23 cellular contexts compared by ENCODE assay signal in the genomic region with DNA sequence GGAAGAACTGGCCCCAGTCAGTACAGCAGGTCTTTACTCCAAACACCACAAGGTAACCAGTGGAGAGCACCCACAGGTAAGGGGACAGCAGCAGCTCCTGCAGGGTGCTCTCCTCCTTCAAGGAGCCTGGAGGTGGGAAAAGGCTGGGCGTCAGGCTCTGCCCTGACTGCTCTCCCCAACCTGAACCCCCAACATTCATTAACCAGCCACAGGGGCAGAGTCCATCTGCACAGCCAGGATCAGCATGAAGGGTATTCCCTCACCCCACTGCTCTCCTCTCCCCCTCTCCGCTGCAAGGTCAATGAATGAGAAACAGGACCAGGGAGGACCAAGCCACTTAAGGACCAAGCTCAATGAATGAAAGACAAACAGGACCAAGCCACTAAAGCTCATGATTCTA. TPM values are rescaled to one million over a fixed set of nuclear protein-coding genes. Genes with fewer than 3 reads are reported as not detected.
DNase-seq lines count a peak whose midpoint lies in the region; ATAC-seq, FAIRE-seq and TF ChIP-seq lines count a peak whose summit lies in the region.
"Had no signal": no experiment of that assay in that cellular context is flagged by ENCODE, and none has a peak within 500 bp of the region (broad histone marks: within the 10 kb centered on the region; RNA-seq: fewer than 3 reads in every experiment).

No MANE protein-coding gene starts in this region.

- FAIRE-seq in H1 (lab: Jason Lieb, UNC) = no peak
- FAIRE-seq: K562 had no signal

- H3K23ac ChIP-seq in H1 (ENCODE audit: insufficient read length) = no peak overlapping the region

- no peaks in the 10 kb centered on the region for H3K27me3 ChIP-seq in CD4-positive, alpha-beta T cell (ENCODE audit: control insufficient read depth, insufficient read depth, low read length)
- no peaks in the 10 kb centered on the region for H3K27me3 ChIP-seq in H1 (replicated peaks in 1 of 4; ENCODE audit: control insufficient read depth in 3 of 4, extremely low read depth in 1 of 4, insufficient read depth in 3 of 4, low read length in 3 of 4)
- H3K27me3 ChIP-seq: BLaER1 treated with 17β-estradiol and CSF1 and Interleukin-3, amounts not matched to agents 10 nM and 100 nM; brain microvascular endothelial cell; colonic mucosa; gastroesophageal sphincter had no signal

- no peak overlapping the region for H3K27ac Mint-ChIP-seq in CD4-positive, alpha-beta T cell
- H3K27ac Mint-ChIP-seq in neural crest cell (ENCODE audit: unreplicated experiment) = no peak overlapping the region
- no peak overlapping the region for H3K27ac Mint-ChIP-seq in natural killer cell
- no peak overlapping the region for H3K27ac Mint-ChIP-seq in activated CD4-positive, alpha-beta T cell treated with anti-CD3 and anti-CD28 coated beads, Interleukin-2, amount 10 ng/mL, durations not matched to agents 24 days and 14 days
- H3K27ac Mint-ChIP-seq: activated CD4-positive, alpha-beta memory T cell treated with anti-CD3 and anti-CD28 coated beads for 36 hours; HFFc6; WTC11 had no signal

- 88% methylated on average over 2 of the region's 2 CpGs; no CpG with 5 or more reads in 1 of the 2 experiments for WGBS in H1 (ENCODE audit: extremely low coverage in 1 of 2, insufficient coverage in 1 of 2, insufficient read length in 1 of 2, insufficient replicate concordance in 2 of 2, low coverage in 1 of 2, low lambda C conversion rate in 2 of 2, missing lambda C conversion rate in 1 of 2), 2 experiments

- no peak for TF ChIP-seq POLR2A in H1 (IDR thresholded peaks at IDR 0.05; ENCODE audit: control extremely low read depth in 1 of 2, low read depth in 2 of 2, low read length in 2 of 2)

- H3K79me2 ChIP-seq in H1 (ENCODE audit: control insufficient read depth in 1 of 2, insufficient read depth in 2 of 2, low read length in 2 of 2) = peaks cover 0 to 19% of the 10 kb centered on the region in 2 experiments; a peak in 1 of 4 replicates

- peaks cover 12 to 57% (median 34%) of the 10 kb centered on the region in 4 experiments for H3K36me3 ChIP-seq in H1 (ENCODE audit: control insufficient read depth in 2 of 4, insufficient read depth in 4 of 4, low read length in 3 of 4)
- H3K36me3 ChIP-seq: colonic mucosa had no signal

- TF ChIP-seq EP300 in H1 (IDR thresholded peaks at IDR 0.05; ENCODE audit: borderline replicate concordance in 1 of 2, low read depth in 2 of 2, low read length in 2 of 2) = no peak

- H3K27ac ChIP-seq in CD4-positive, alpha-beta T cell (ENCODE audit: low read depth, low read length) = no peak overlapping the region
- H3K27ac ChIP-seq in H1 (ENCODE audit: low read depth, low read length) = no peak overlapping the region
- H3K27ac ChIP-seq: BLaER1 treated with 17β-estradiol and CSF1 and Interleukin-3, amounts not matched to agents 10 nM and 100 nM; brain microvascular endothelial cell; colonic mucosa; lower lobe of right lung had no signal

- H2AK5ac ChIP-seq in H1 (ENCODE audit: low read depth, low read length) = no peak overlapping the region

- H3K36me3 Mint-ChIP-seq in CD4-positive, alpha-beta T cell (ENCODE audit: low read depth) = peaks cover 41% of the 10 kb centered on the region
- H3K36me3 Mint-ChIP-seq in neural crest cell (ENCODE audit: low read depth) (peaks cover 3% of the 10 kb centered on the region), natural killer cell (peaks cover 8% of the 10 kb centered on the region)
- peaks cover 31% of the 10 kb centered on the region for H3K36me3 Mint-ChIP-seq in activated CD4-positive, alpha-beta T cell treated with anti-CD3 and anti-CD28 coated beads, Interleukin-2, amount 10 ng/mL, durations not matched to agents 24 days and 14 days (ENCODE audit: low read depth)

- H4K5ac ChIP-seq in H1 (ENCODE audit: insufficient read length, low read depth, low read length) = no peak overlapping the region

- H3K23me2 ChIP-seq in H1 (ENCODE audit: low read depth, low read length) = peaks cover 7% of the 10 kb centered on the region; the same call in 1 of the 2 replicates

- no peaks in the 10 kb centered on the region for H3K27me3 Mint-ChIP-seq in CD4-positive, alpha-beta T cell
- peaks cover 3% of the 10 kb centered on the region for H3K27me3 Mint-ChIP-seq in neural crest cell (ENCODE audit: low read depth)
- H3K27me3 Mint-ChIP-seq in natural killer cell (ENCODE audit: low read depth in 2 of 2) = no peaks in the 10 kb centered on the region
- H3K27me3 Mint-ChIP-seq in activated CD4-positive, alpha-beta T cell treated with anti-CD3 and anti-CD28 coated beads, Interleukin-2, amount 10 ng/mL, durations not matched to agents 24 days and 14 days = no peaks in the 10 kb centered on the region
- H3K27me3 Mint-ChIP-seq: activated CD4-positive, alpha-beta memory T cell treated with anti-CD3 and anti-CD28 coated beads for 36 hours had no signal

- no peak for DNase-seq in CD4-positive, alpha-beta T cell
- DNase-seq in HT-29 (ENCODE audit: low spot score) (peak; percentile 46), H1 (ENCODE audit: low read depth in 1 of 2, low spot score in 2 of 2) (no peak), neural crest cell (ENCODE audit: low read depth, low spot score) (no peak), DMS153 treated with DMSO at 0.1 percent for 48 hours (lab: John Stamatoyannopoulos, UW; ENCODE audit: unreplicated experiment) (no peak), natural killer cell (no peak)
- DNase-seq in activated CD4-positive, alpha-beta T cell treated with anti-CD3 and anti-CD28 coated beads, Interleukin-2, amount 10 ng/mL, durations not matched to agents 24 days and 14 days = no peak
- DNase-seq: activated CD4-positive, alpha-beta memory T cell treated with anti-CD3 and anti-CD28 coated beads for 36 hours; activated effector memory CD4-positive, alpha-beta T cell treated with Interleukin-2 at 50 U/mL for 16 hours; brain microvascular endothelial cell; colonic mucosa; HFFc6; islet precursor cell; lower lobe of right lung; MM.1S; mucosa of descending colon; NCI-H1417 treated with DMSO at 0.1 percent for 48 hours; NCI-H446 treated with DMSO at 0.1 percent for 48 hours; stimulated activated CD8-positive, alpha-beta memory T cell treated with anti-CD3 and anti-CD28 coated beads, Interleukin-4, amount 100 ng/mL, for 48 hours had no signal

- H3K4me3 Mint-ChIP-seq in CD4-positive, alpha-beta T cell = peak overlapping the region; percentile 54
- H3K4me3 Mint-ChIP-seq in neural crest cell = peak overlapping the region; percentile 57
- no peak overlapping the region for H3K4me3 Mint-ChIP-seq in natural killer cell
- H3K4me3 Mint-ChIP-seq in activated CD4-positive, alpha-beta T cell treated with anti-CD3 and anti-CD28 coated beads, Interleukin-2, amount 10 ng/mL, durations not matched to agents 24 days and 14 days = no peak overlapping the region
- H3K4me3 Mint-ChIP-seq: activated CD4-positive, alpha-beta memory T cell treated with anti-CD3 and anti-CD28 coated beads for 36 hours; HFFc6; WTC11 had no signal

- H3K9me3 ChIP-seq in CD4-positive, alpha-beta T cell (ENCODE audit: control insufficient read depth, low read length) = no peaks in the 10 kb centered on the region
- no peaks in the 10 kb centered on the region for H3K9me3 ChIP-seq in H1 (ENCODE audit: insufficient read depth in 2 of 2, low read depth in 1 of 2, low read length in 1 of 2)
- H3K9me3 ChIP-seq: BLaER1 treated with 17β-estradiol and CSF1 and Interleukin-3, amounts not matched to agents 10 nM and 100 nM; colonic mucosa; gastroesophageal sphincter; lower lobe of right lung; mucosa of descending colon had no signal

- POLR2A ChIA-PET in CD4-positive, alpha-beta T cell (lab: Charles Lee) = interaction anchor here (1.0 to 5.8 kb wide), 2 partner anchors 7 to 41 kb away, joined by 4 to 94 read pairs; a partner anchor contains a TSS
- POLR2A ChIA-PET in H1 (lab: Charles Lee; ENCODE audit: partially characterized antibody) = interaction anchor here (1.6 to 9.7 kb wide), 3 partner anchors 14 to 29 kb away, joined by 5 to 224 read pairs (median 18); a partner anchor contains a TSS

- H4K8ac ChIP-seq in H1 (ENCODE audit: extremely low read depth, insufficient read depth, low read length) = 0 out of 2 replicates have a peak overlapping the region, but pooled peaks have one; percentile 58

- H3K18ac ChIP-seq in H1 (ENCODE audit: extremely low read depth, low read length) = no peak overlapping the region

- no peak overlapping the region for H2AFZ ChIP-seq in H1 (ENCODE audit: low read length)

- H3K4me1 Mint-ChIP-seq in CD4-positive, alpha-beta T cell (ENCODE audit: low read depth) = peaks cover 44% of the 10 kb centered on the region
- H3K4me1 Mint-ChIP-seq in neural crest cell = peaks cover 23% of the 10 kb centered on the region
- peaks cover 6 to 21% of the 10 kb centered on the region in 2 donors for H3K4me1 Mint-ChIP-seq in natural killer cell
- peaks cover 39% of the 10 kb centered on the region for H3K4me1 Mint-ChIP-seq in activated CD4-positive, alpha-beta T cell treated with anti-CD3 and anti-CD28 coated beads, Interleukin-2, amount 10 ng/mL, durations not matched to agents 24 days and 14 days

- no peak overlapping the region for H2BK15ac ChIP-seq in H1 (ENCODE audit: low read length)

- no peak overlapping the region for H2BK12ac ChIP-seq in H1 (ENCODE audit: low read depth, low read length)

- H3K4ac ChIP-seq in H1 (replicated peaks; ENCODE audit: insufficient read length, low read depth, low read length) = no peak overlapping the region

- no peak overlapping the region for H2BK20ac ChIP-seq in H1 (ENCODE audit: low read length)

- no peak for TF ChIP-seq CTCF in CD4-positive, alpha-beta T cell (IDR thresholded peaks at IDR 0.05)
- TF ChIP-seq CTCF in H1 (IDR thresholded peaks at IDR 0.05; ENCODE audit: control extremely low read depth in 1 of 3, insufficient read depth in 1 of 3, low read depth in 1 of 3, low read length in 3 of 3) (no peak), neural crest cell (conservative IDR thresholded peaks at IDR 0.05) (no peak), natural killer cell (IDR thresholded peaks at IDR 0.05) (no peak)

- CTCF ChIA-PET in CD4-positive, alpha-beta T cell (lab: Charles Lee) = no interaction called here
- CTCF ChIA-PET in H1 (lab: Charles Lee; ENCODE audit: partially characterized antibody) = interaction anchor here (0.9 to 1.3 kb wide), 3 partner anchors 19 to 31 kb away, joined by 3 to 4 read pairs (median 3); no protein-coding TSS in a partner anchor

- no peak overlapping the region for H2BK120ac ChIP-seq in H1 (replicated peaks; ENCODE audit: low read depth, low read length)

- intact Hi-C loops in CD4-positive, alpha-beta T cell (cut with DNase I, micrococcal nuclease) = no loop called here
- intact Hi-C loops in natural killer cell (cut with micrococcal nuclease) = no loop called here
- intact Hi-C loops in activated CD4-positive, alpha-beta T cell treated with anti-CD3 and anti-CD28 coated beads, Interleukin-2, amount 10 ng/mL, durations not matched to agents 24 days and 14 days (cut with micrococcal nuclease) = no loop called here

- no peak overlapping the region for H3K14ac ChIP-seq in H1 (ENCODE audit: insufficient read length)

- H2BK5ac ChIP-seq in H1 (ENCODE audit: low read depth, low read length) = no peak overlapping the region; the same call in 1 of the 2 replicates

- TF ChIP-seq RAD21 in H1 (IDR thresholded peaks at IDR 0.05 in 1 of 2, conservative IDR thresholded peaks at IDR 0.05 in 1 of 2; ENCODE audit: low read depth in 2 of 2, low read length in 2 of 2) = no peak

- H3K9me3 Mint-ChIP-seq in CD4-positive, alpha-beta T cell = no peaks in the 10 kb centered on the region
- H3K9me3 Mint-ChIP-seq in neural crest cell (no peaks in the 10 kb centered on the region), natural killer cell (no peaks in the 10 kb centered on the region)
- H3K9me3 Mint-ChIP-seq in activated CD4-positive, alpha-beta T cell treated with anti-CD3 and anti-CD28 coated beads, Interleukin-2, amount 10 ng/mL, durations not matched to agents 24 days and 14 days = no peaks in the 10 kb centered on the region
- H3K9me3 Mint-ChIP-seq: activated CD4-positive, alpha-beta memory T cell treated with anti-CD3 and anti-CD28 coated beads for 36 hours; HFFc6; WTC11 had no signal

- H3K79me1 ChIP-seq in H1 (ENCODE audit: low read depth, low read length) = peaks cover 15% of the 10 kb centered on the region

- no peak overlapping the region for H4K91ac ChIP-seq in H1 (replicated peaks; ENCODE audit: insufficient read length, low read length)

- no peak overlapping the region for H3K9ac ChIP-seq in H1 (replicated peaks in 1 of 4; ENCODE audit: extremely low read depth in 1 of 4, low read depth in 3 of 4, low read length in 3 of 4)

- H3K4me2 ChIP-seq in H1 (ENCODE audit: insufficient read depth in 1 of 2, low read depth in 2 of 2, low read length in 2 of 2) = no peak overlapping the region

- H3K4me3 ChIP-seq in H1 (ENCODE audit: extremely low read depth in 1 of 4, insufficient read depth in 2 of 4, low read depth in 3 of 4, low read length in 4 of 4) = no peak overlapping the region
- H3K4me3 ChIP-seq: BLaER1 treated with 17β-estradiol and CSF1 and Interleukin-3, amounts not matched to agents 10 nM and 100 nM; colonic mucosa; gastroesophageal sphincter; K562; lower lobe of right lung; mucosa of descending colon had no signal

- no peak for ATAC-seq in CD4-positive, alpha-beta T cell (ENCODE audit: poor library complexity)
- no peak for ATAC-seq in natural killer cell
- ATAC-seq: gastroesophageal sphincter, K562, lower lobe of right lung, mucosa of descending colon, WTC11 had no signal

- H4K20me1 ChIP-seq in H1 (replicated peaks in 1 of 2; ENCODE audit: control insufficient read depth in 1 of 2, insufficient read depth in 2 of 2, low read length in 2 of 2) = peaks cover 3 to 16% of the 10 kb centered on the region in 2 experiments

- no peak overlapping the region for H3K56ac ChIP-seq in H1 (replicated peaks; ENCODE audit: insufficient read length, low read depth, low read length)

- peaks cover 6 to 13% (median 10%) of the 10 kb centered on the region in 4 experiments for H3K4me1 ChIP-seq in H1 (replicated peaks in 1 of 4; ENCODE audit: control insufficient read depth in 3 of 4, insufficient read depth in 4 of 4, low read length in 3 of 4)

RNA-seq across cellular contexts. Expression of a gene that starts 3.7 kb away (rescaled TPM):
- 1 to 10 TPM; 5.2 to 6.6 TPM for total RNA-seq in CD4-positive, alpha-beta T cell
- total RNA-seq in HT-29 (2014; rRNA removed; shearing (Covaris generic)) = 41.3 and 45.0 TPM in 2 replicates
- total RNA-seq in H1 (2021; fragmentation: NEBNext Ultra II Directional; extraction: Animal tissue kit (Norgen Biotek cat#: 25700)) = 29.0 and 35.1 TPM in 2 replicates
- polyA plus RNA-seq in H1 (2011; rRNA removed) = 91.9 and 101 TPM in 2 replicates
- 79.2 TPM for polyA plus RNA-seq in H1 (2011; cell fraction: cytosol; rRNA removed)
- 241 TPM for polyA plus RNA-seq in H1 (2011; cell fraction: nucleus; rRNA removed)
- polyA plus RNA-seq in H1 (2012, experiment 1 of 2) = 35.6 to 53.5 TPM (median 49.8 TPM) in 4 replicates
- 53.6 TPM for polyA plus RNA-seq in H1 (2012, experiment 2 of 2)
- polyA plus RNA-seq in H1 (2013, experiment 1 of 2) = 44.1 TPM
- 43.1 TPM for polyA plus RNA-seq in H1 (2013, experiment 2 of 2)
- polyA minus RNA-seq in H1 (2011; rRNA and poly(A)+ RNA removed) = 60.9 and 63.3 TPM in 2 replicates
- polyA minus RNA-seq in H1 (2011; cell fraction: cytosol; rRNA and poly(A)+ RNA removed) = 23.0 TPM
- 45.7 TPM for polyA minus RNA-seq in H1 (2011; cell fraction: nucleus; rRNA and poly(A)+ RNA removed)
- 50.2 and 50.3 TPM in 2 replicates for total RNA-seq in neural crest cell
- 1 to 10 TPM; 4.6 to 7.7 (median 6.5) TPM for total RNA-seq in natural killer cell
- total RNA-seq in activated CD4-positive, alpha-beta T cell treated with anti-CD3 and anti-CD28 coated beads, Interleukin-2, amount 10 ng/mL, durations not matched to agents 24 days and 14 days = 28.8 and 31.6 TPM in 2 replicates

RNA-seq across cellular contexts. Expression of a gene that starts 8.4 kb away (rescaled TPM):
- total RNA-seq in CD4-positive, alpha-beta T cell = 100 to 1,000 TPM; 101 to 106 TPM
- total RNA-seq in HT-29 (2014; rRNA removed; shearing (Covaris generic)) = 60.5 and 75.0 TPM in 2 replicates
- total RNA-seq in H1 (2021; fragmentation: NEBNext Ultra II Directional; extraction: Animal tissue kit (Norgen Biotek cat#: 25700)) = 88.6 and 94.3 TPM in 2 replicates
- polyA plus RNA-seq in H1 (2011; rRNA removed) = 223 and 240 TPM in 2 replicates
- polyA plus RNA-seq in H1 (2011; cell fraction: cytosol; rRNA removed) = 245 TPM
- 104 TPM for polyA plus RNA-seq in H1 (2011; cell fraction: nucleus; rRNA removed)
- 108 to 134 TPM (median 120 TPM) in 4 replicates for polyA plus RNA-seq in H1 (2012, experiment 1 of 2)
- 19.3 TPM for polyA plus RNA-seq in H1 (2012, experiment 2 of 2)
- 86.2 TPM for polyA plus RNA-seq in H1 (2013, experiment 1 of 2)
- 95.7 TPM for polyA plus RNA-seq in H1 (2013, experiment 2 of 2)
- 100 and 133 TPM in 2 replicates for polyA minus RNA-seq in H1 (2011; rRNA and poly(A)+ RNA removed)
- polyA minus RNA-seq in H1 (2011; cell fraction: cytosol; rRNA and poly(A)+ RNA removed) = 26.9 TPM
- 47.6 TPM for polyA minus RNA-seq in H1 (2011; cell fraction: nucleus; rRNA and poly(A)+ RNA removed)
- total RNA-seq in neural crest cell (88.1 and 90.1 TPM in 2 replicates), natural killer cell (10 to 100 TPM; 71.4 to 84.5 (median 77.5) TPM)
- total RNA-seq in activated CD4-positive, alpha-beta T cell treated with anti-CD3 and anti-CD28 coated beads, Interleukin-2, amount 10 ng/mL, durations not matched to agents 24 days and 14 days = 141 and 151 TPM in 2 replicates

RNA-seq across cellular contexts. Expression of a gene that starts 8.8 kb away (rescaled TPM):
- total RNA-seq in CD4-positive, alpha-beta T cell = 1,000 to 10,000 TPM; 2,261 to 2,296 TPM
- 404 and 493 TPM in 2 replicates for total RNA-seq in HT-29 (2014; rRNA removed; shearing (Covaris generic))
- 1,525 and 1,551 TPM in 2 replicates for total RNA-seq in H1 (2021; fragmentation: NEBNext Ultra II Directional; extraction: Animal tissue kit (Norgen Biotek cat#: 25700))
- polyA plus RNA-seq in H1 (2011; rRNA removed) = 949 and 1,643 TPM in 2 replicates
- 2,605 TPM for polyA plus RNA-seq in H1 (2011; cell fraction: cytosol; rRNA removed)
- polyA plus RNA-seq in H1 (2011; cell fraction: nucleus; rRNA removed) = 229 TPM
- 1,158 to 2,090 TPM (median 1,347 TPM) in 4 replicates for polyA plus RNA-seq in H1 (2012, experiment 1 of 2)
- 3,124 TPM for polyA plus RNA-seq in H1 (2012, experiment 2 of 2)
- 3,101 TPM for polyA plus RNA-seq in H1 (2013, experiment 1 of 2)
- 3,045 TPM for polyA plus RNA-seq in H1 (2013, experiment 2 of 2)
- 94.4 and 132 TPM in 2 replicates for polyA minus RNA-seq in H1 (2011; rRNA and poly(A)+ RNA removed)
- 544 TPM for polyA minus RNA-seq in H1 (2011; cell fraction: cytosol; rRNA and poly(A)+ RNA removed)
- 151 TPM for polyA minus RNA-seq in H1 (2011; cell fraction: nucleus; rRNA and poly(A)+ RNA removed)
- total RNA-seq in neural crest cell = 1,203 and 1,208 TPM in 2 replicates
- total RNA-seq in natural killer cell = 1,000 to 10,000 TPM in 1 of 3 donors, 100 to 1,000 TPM in 2; 870 to 1,051 (median 887) TPM
- 1,641 and 1,650 TPM in 2 replicates for total RNA-seq in activated CD4-positive, alpha-beta T cell treated with anti-CD3 and anti-CD28 coated beads, Interleukin-2, amount 10 ng/mL, durations not matched to agents 24 days and 14 days

RNA-seq across cellular contexts. Expression of a gene that starts 29.0 kb away (rescaled TPM):
- total RNA-seq in CD4-positive, alpha-beta T cell = 100 to 1,000 TPM; 121 to 122 TPM
- total RNA-seq in HT-29 (2014; rRNA removed; shearing (Covaris generic)) = 40.3 and 40.9 TPM in 2 replicates
- 33.1 and 36.4 TPM in 2 replicates for total RNA-seq in H1 (2021; fragmentation: NEBNext Ultra II Directional; extraction: Animal tissue kit (Norgen Biotek cat#: 25700))
- polyA plus RNA-seq in H1 (2011; rRNA removed) = 20.1 and 22.7 TPM in 2 replicates
- 27.0 TPM for polyA plus RNA-seq in H1 (2011; cell fraction: cytosol; rRNA removed)
- 33.9 TPM for polyA plus RNA-seq in H1 (2011; cell fraction: nucleus; rRNA removed)
- 31.1 to 37.2 TPM (median 35.4 TPM) in 4 replicates for polyA plus RNA-seq in H1 (2012, experiment 1 of 2)
- polyA plus RNA-seq in H1 (2012, experiment 2 of 2) = 15.7 TPM
- polyA plus RNA-seq in H1 (2013, experiment 1 of 2) = 41.8 TPM
- polyA plus RNA-seq in H1 (2013, experiment 2 of 2) = 33.2 TPM
- 29.4 and 32.4 TPM in 2 replicates for polyA minus RNA-seq in H1 (2011; rRNA and poly(A)+ RNA removed)
- polyA minus RNA-seq in H1 (2011; cell fraction: cytosol; rRNA and poly(A)+ RNA removed) = 18.3 TPM
- polyA minus RNA-seq in H1 (2011; cell fraction: nucleus; rRNA and poly(A)+ RNA removed) = 50.4 TPM
- total RNA-seq in neural crest cell (32.5 and 35.1 TPM in 2 replicates), natural killer cell (100 to 1,000 TPM; 121 to 143 (median 122) TPM)
- 46.3 and 47.1 TPM in 2 replicates for total RNA-seq in activated CD4-positive, alpha-beta T cell treated with anti-CD3 and anti-CD28 coated beads, Interleukin-2, amount 10 ng/mL, durations not matched to agents 24 days and 14 days

RNA-seq across cellular contexts. Expression of a gene that starts 30.0 kb away (rescaled TPM):
- total RNA-seq in CD4-positive, alpha-beta T cell = 10 to 100 TPM; 76.5 to 81.4 TPM
- 161 TPM in 2 replicates for total RNA-seq in HT-29 (2014; rRNA removed; shearing (Covaris generic))
- 293 and 295 TPM in 2 replicates for total RNA-seq in H1 (2021; fragmentation: NEBNext Ultra II Directional; extraction: Animal tissue kit (Norgen Biotek cat#: 25700))
- 229 and 239 TPM in 2 replicates for polyA plus RNA-seq in H1 (2011; rRNA removed)
- polyA plus RNA-seq in H1 (2011; cell fraction: cytosol; rRNA removed) = 202 TPM
- polyA plus RNA-seq in H1 (2011; cell fraction: nucleus; rRNA removed) = 288 TPM
- polyA plus RNA-seq in H1 (2012, experiment 1 of 2) = 173 to 236 TPM (median 223 TPM) in 4 replicates
- polyA plus RNA-seq in H1 (2012, experiment 2 of 2) = 152 TPM
- 284 TPM for polyA plus RNA-seq in H1 (2013, experiment 1 of 2)
- 265 TPM for polyA plus RNA-seq in H1 (2013, experiment 2 of 2)
- polyA minus RNA-seq in H1 (2011; rRNA and poly(A)+ RNA removed) = 323 and 367 TPM in 2 replicates
- 136 TPM for polyA minus RNA-seq in H1 (2011; cell fraction: cytosol; rRNA and poly(A)+ RNA removed)
- polyA minus RNA-seq in H1 (2011; cell fraction: nucleus; rRNA and poly(A)+ RNA removed) = 90.0 TPM
- 199 and 204 TPM in 2 replicates for total RNA-seq in neural crest cell
- 100 to 1,000 TPM; 114 to 146 (median 123) TPM for total RNA-seq in natural killer cell
- total RNA-seq in activated CD4-positive, alpha-beta T cell treated with anti-CD3 and anti-CD28 coated beads, Interleukin-2, amount 10 ng/mL, durations not matched to agents 24 days and 14 days = 193 and 203 TPM in 2 replicates

Comparison
In these comparisons a context has a peak if more than half of its experiments do, and no peak if none do; other contexts are left out.
1. H3K4me3 Mint-ChIP-seq: peak in CD4-positive, alpha-beta T cell (single experiment) and neural crest cell (single experiment); none in natural killer cell (single experiment) and activated CD4-positive, alpha-beta T cell treated with anti-CD3 and anti-CD28 coated beads, Interleukin-2, amount 10 ng/mL, durations not matched to agents 24 days and 14 days (single experiment).